ENCODE assay signal across 22 cellular contexts in genomic region chr3:21407743-21408142, GRCh38.
"Had no signal": no experiment of that assay in that cellular context is flagged by ENCODE, and none has a peak within 500 bp of the region (broad histone marks: within the 10 kb centered on the region; RNA-seq: fewer than 3 reads in every experiment).

No MANE protein-coding gene starts in this region.

- H3K4me3 ChIP-seq: colonic mucosa, esophagus muscularis mucosa, gastrocnemius medialis, left lung, lower lobe of right lung, mucosa of descending colon had no signal

- FAIRE-seq: endometrium, islet of Langerhans, keratinocyte had no signal

- H3K27ac ChIP-seq: colonic mucosa, esophagus muscularis mucosa, gastrocnemius medialis, left lung, lower lobe of right lung had no signal

- H3K4me1 ChIP-seq: colonic mucosa, esophagus muscularis mucosa, gastrocnemius medialis, left lung, lower lobe of right lung had no signal

- ATAC-seq: effector memory CD8-positive, alpha-beta T cell; gastrocnemius medialis; left cardiac atrium; left lung; left ventricle myocardium superior; lower lobe of right lung; mucosa of descending colon; naive thymus-derived CD8-positive, alpha-beta T cell had no signal

- H3K36me3 ChIP-seq: colonic mucosa, esophagus muscularis mucosa, gastrocnemius medialis, left lung, lower lobe of right lung had no signal

- DNase-seq: colonic mucosa; cortex of kidney; effector CD8-positive, alpha-beta T cell; effector memory CD8-positive, alpha-beta T cell; endodermal cell; foreskin melanocyte; gastrocnemius medialis; glutamatergic neuron; head of caudate nucleus; hippocampal formation; left cardiac atrium; left lung; left ventricle myocardium superior; lower lobe of right lung; mesenchymal stem cell; mucosa of descending colon; naive B cell; naive thymus-derived CD8-positive, alpha-beta T cell had no signal

- H3K27me3 ChIP-seq: colonic mucosa, esophagus muscularis mucosa, gastrocnemius medialis, left lung had no signal

- H3K9me3 ChIP-seq: colonic mucosa, esophagus muscularis mucosa, gastrocnemius medialis, lower lobe of right lung had no signal
